15 cellular contexts compared by ENCODE assay signal in the genomic region with DNA sequence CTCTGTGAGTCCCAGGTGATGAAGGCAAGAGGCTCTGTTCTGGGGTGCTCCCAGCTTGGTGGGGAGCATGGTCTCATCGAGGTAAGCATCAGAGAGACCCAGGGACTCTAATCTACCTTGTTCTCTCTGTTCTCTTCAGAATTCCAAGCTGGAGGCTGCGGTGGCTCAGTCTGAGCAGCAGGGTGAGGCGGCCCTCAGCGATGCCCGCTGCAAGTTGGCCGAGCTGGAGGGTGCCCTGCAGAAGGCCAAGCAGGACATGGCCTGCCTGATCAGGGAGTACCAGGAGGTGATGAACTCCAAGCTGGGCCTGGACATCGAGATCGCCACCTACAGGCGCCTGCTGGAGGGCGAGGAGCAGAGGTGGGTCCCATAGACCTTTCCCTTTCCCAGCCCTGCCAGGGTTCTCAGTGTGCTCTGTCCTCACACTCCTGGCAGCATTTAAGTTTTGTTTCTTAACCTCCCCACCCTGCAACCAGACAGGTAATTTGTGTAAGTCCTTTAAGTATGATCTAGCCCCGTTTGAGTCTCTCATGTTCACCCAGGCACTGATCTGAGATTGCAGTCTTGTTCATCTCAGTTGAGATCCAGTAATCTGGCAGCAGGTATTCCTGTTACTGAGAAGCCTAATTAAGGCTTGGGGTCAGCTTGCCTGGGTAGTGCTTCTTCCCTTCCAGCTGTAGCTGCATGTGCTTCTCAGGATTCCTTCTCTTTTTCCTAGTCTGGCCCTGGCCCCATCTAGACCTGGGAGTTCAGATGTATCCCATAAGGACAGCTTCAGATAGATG. TPM values are rescaled to one million over a fixed set of nuclear protein-coding genes. Genes with fewer than 3 reads are reported as not detected.
DNase-seq lines count a peak whose midpoint lies in the region; ATAC-seq and TF ChIP-seq lines count a peak whose summit lies in the region.
"Had no signal": no experiment of that assay in that cellular context is flagged by ENCODE, and none has a peak within 500 bp of the region (broad histone marks: within the 10 kb centered on the region; RNA-seq: fewer than 3 reads in every experiment).

No MANE protein-coding gene starts in this region.

- no peaks in the 10 kb centered on the region for H3K9me3 ChIP-seq in HCT116 (ENCODE audit: control insufficient read depth in 1 of 2, insufficient read depth in 1 of 2, low read depth in 1 of 2, low read length in 2 of 2)
- H3K9me3 ChIP-seq in right lobe of liver: no peaks in the 10 kb centered on the region

- CTCF ChIA-PET in BJ (lab: Yijun Ruan, JAX): interaction anchor here (0.6 to 5.3 kb wide), 12 partner anchors 8 to 120 kb away, joined by 3 to 32 read pairs (median 4); no protein-coding TSS in a partner anchor
- CTCF ChIA-PET in HCT116 (lab: Charles Lee): interaction anchor here (1.0 to 2.3 kb wide), 12 partner anchors 13 to 230 kb away, joined by 3 to 16 read pairs (median 6); no protein-coding TSS in a partner anchor
- CTCF ChIA-PET in activated CD8-positive, alpha-beta memory T cell treated with anti-CD3 and anti-CD28 coated beads, Interleukin-2, amount 10 ng/mL, durations not matched to agents 7 days and 5 days (lab: Charles Lee): interaction anchor here (0.8 to 6.5 kb wide), 12 partner anchors 9 to 574 kb away, joined by 3 to 48 read pairs (median 5); a partner anchor contains a TSS

- RAD21 ChIA-PET in HCT116 (lab: Charles Lee; ENCODE audit: low non-redundant PET in 1 of 2, low total read pairs in 2 of 2, uncharacterized antibody in 2 of 2, unreplicated experiment in 2 of 2): interaction anchor here (1.2 to 2.4 kb wide), 2 partner anchors 158 to 163 kb away, joined by 3 to 5 read pairs; no protein-coding TSS in a partner anchor

- in situ Hi-C loops in astrocyte of the cerebellum (cut with HindIII; ENCODE audit: low sequenced_read_pairs): no loop called here

- 30% methylated on average over 2 of the region's 11 CpGs for WGBS in right lobe of liver (ENCODE audit: insufficient coverage, low coverage, low lambda C conversion rate, missing lambda C conversion rate)

- H3K36me3 ChIP-seq in BJ (ENCODE audit: control insufficient read depth, insufficient read depth, low read length): no peaks in the 10 kb centered on the region
- no peaks in the 10 kb centered on the region for H3K36me3 ChIP-seq in HCT116 (ENCODE audit: control insufficient read depth in 1 of 2, insufficient read depth in 2 of 2, low read length in 2 of 2)
- H3K36me3 ChIP-seq in right lobe of liver: no peaks in the 10 kb centered on the region

- no peak overlapping the region for H3K27ac ChIP-seq in HCT116 (ENCODE audit: low read depth, low read length)
- H3K27ac ChIP-seq in right lobe of liver: no peak overlapping the region
- H3K27ac ChIP-seq: SK-N-MC had no signal

- peaks cover 10 to 36% of the 10 kb centered on the region in 2 experiments for H3K4me1 ChIP-seq in HCT116 (ENCODE audit: control insufficient read depth in 1 of 2, insufficient read depth in 2 of 2, low read length in 2 of 2)
- peaks cover 0 to 3% (median 0%) of the 10 kb centered on the region in 4 donors for H3K4me1 ChIP-seq in right lobe of liver

- BruUV-seq in HCT116 (replicated peaks; lab: Mats Ljungman, UMichigan): no TSS peak

- TF ChIP-seq POLR2A in HCT116 (IDR thresholded peaks at IDR 0.05; ENCODE audit: borderline replicate concordance, extremely low read depth, insufficient read depth, insufficient read length) (no peak), right lobe of liver (IDR thresholded peaks at IDR 0.05) (no peak)

- H3K4me1 Mint-ChIP-seq in activated CD8-positive, alpha-beta memory T cell treated with anti-CD3 and anti-CD28 coated beads, Interleukin-2, amount 10 ng/mL, durations not matched to agents 7 days and 5 days: peaks cover 23% of the 10 kb centered on the region

- H3K9me2 ChIP-seq in HCT116 (ENCODE audit: insufficient read depth): no peaks in the 10 kb centered on the region

- no peak overlapping the region for H3K27ac Mint-ChIP-seq in activated CD8-positive, alpha-beta memory T cell treated with anti-CD3 and anti-CD28 coated beads, Interleukin-2, amount 10 ng/mL, durations not matched to agents 7 days and 5 days

- H3K27me3 Mint-ChIP-seq in activated CD8-positive, alpha-beta memory T cell treated with anti-CD3 and anti-CD28 coated beads, Interleukin-2, amount 10 ng/mL, durations not matched to agents 7 days and 5 days: peaks cover 58% of the 10 kb centered on the region

- intact Hi-C loops in HCT116 (cut with micrococcal nuclease): no loop called here
- intact Hi-C loops in right lobe of liver (cut with DNase I): no loop called here

- H4K20me1 ChIP-seq in HCT116 (ENCODE audit: insufficient read depth): no peaks in the 10 kb centered on the region

- H3K27me3 ChIP-seq in BJ (ENCODE audit: control insufficient read depth, insufficient read depth, low read length) (no peaks in the 10 kb centered on the region; the same call in 1 of the 2 replicates), HCT116 (ENCODE audit: insufficient read depth, low read length) (no peaks in the 10 kb centered on the region), right lobe of liver (peaks cover 0 to 6% of the 10 kb centered on the region in 2 donors)

- no peaks in the 10 kb centered on the region for H3K9me3 Mint-ChIP-seq in activated CD8-positive, alpha-beta memory T cell treated with anti-CD3 and anti-CD28 coated beads, Interleukin-2, amount 10 ng/mL, durations not matched to agents 7 days and 5 days (ENCODE audit: low read depth)
- H3K9me3 Mint-ChIP-seq: effector memory CD8-positive, alpha-beta T cell; naive thymus-derived CD8-positive, alpha-beta T cell had no signal

- ATAC-seq in HCT116 (peak; percentile 52), right lobe of liver (peak in 1 of 4 donors; percentile 20)
- ATAC-seq in activated CD8-positive, alpha-beta memory T cell treated with anti-CD3 and anti-CD28 coated beads, Interleukin-2, amount 10 ng/mL, durations not matched to agents 7 days and 5 days: no peak
- ATAC-seq: effector memory CD8-positive, alpha-beta T cell; naive thymus-derived CD8-positive, alpha-beta T cell had no signal

- POLR2A ChIA-PET in BJ (lab: Charles Lee): no interaction called here
- POLR2A ChIA-PET in HCT116 (lab: Charles Lee): interaction anchor here (0.7 to 2.4 kb wide), 3 partner anchors 19 to 645 kb away, joined by 3 to 16 read pairs (median 3); no protein-coding TSS in a partner anchor

- no peak overlapping the region for H2AFZ ChIP-seq in HCT116 (ENCODE audit: low read depth, low read length, poor library complexity, severe bottlenecking)

- DNase-seq in BJ (ENCODE audit: low read depth): no peak
- DNase-seq in HCT116 (ENCODE audit: low read depth, low spot score): no peak
- DNase-seq in astrocyte of the cerebellum (ENCODE audit: low read depth): no peak
- DNase-seq in right lobe of liver: peak in 1 of 3 donors; percentile 42
- no peak for DNase-seq in HuH-7.5 (ENCODE audit: low spot score)
- no peak for DNase-seq in T-helper 9 cell
- no peak for DNase-seq in NCI-H1092 (lab: John Stamatoyannopoulos, UW)
- DNase-seq in activated CD8-positive, alpha-beta memory T cell treated with anti-CD3 and anti-CD28 coated beads, Interleukin-2, amount 10 ng/mL, durations not matched to agents 7 days and 5 days: no peak
- DNase-seq: DMS153; effector memory CD8-positive, alpha-beta T cell; NCI-H446; stimulated activated CD4-positive, alpha-beta T cell treated with anti-CD3 and anti-CD28 coated beads, Interleukin-4, amount 100 ng/mL, for 4 hours had no signal

- H3K36me3 Mint-ChIP-seq in activated CD8-positive, alpha-beta memory T cell treated with anti-CD3 and anti-CD28 coated beads, Interleukin-2, amount 10 ng/mL, durations not matched to agents 7 days and 5 days: no peaks in the 10 kb centered on the region
- H3K36me3 Mint-ChIP-seq: naive thymus-derived CD8-positive, alpha-beta T cell had no signal

- TF ChIP-seq RAD21 in HCT116 (IDR thresholded peaks at IDR 0.05; ENCODE audit: low read depth): no peak; the same call in 1 of the 2 replicates

- H3K4me2 ChIP-seq in HCT116 (ENCODE audit: low read length): no peak overlapping the region

- peak; percentile 38 for TF ChIP-seq CTCF in BJ (IDR thresholded peaks at IDR 0.05; ENCODE audit: insufficient read depth, low read depth, low read length)
- TF ChIP-seq CTCF in HCT116 (IDR thresholded peaks at IDR 0.05 in 2 of 3, conservative IDR thresholded peaks at IDR 0.05 in 1 of 3; ENCODE audit: borderline replicate concordance in 1 of 3, insufficient read depth in 1 of 3, low read depth in 2 of 3, low read length in 2 of 3): peak in 2 of 3 experiments; percentile 53 to 55; a peak in 4 of 6 replicates
- peak; percentile 38 for TF ChIP-seq CTCF in astrocyte of the cerebellum (IDR thresholded peaks at IDR 0.05; ENCODE audit: low read depth, low read length, missing control alignments)
- peak in 3 of 4 donors; percentile 18 to 32 (median 21) for TF ChIP-seq CTCF in right lobe of liver (IDR thresholded peaks at IDR 0.05)

- no peak overlapping the region for H3K4me3 Mint-ChIP-seq in activated CD8-positive, alpha-beta memory T cell treated with anti-CD3 and anti-CD28 coated beads, Interleukin-2, amount 10 ng/mL, durations not matched to agents 7 days and 5 days

- no peaks in the 10 kb centered on the region for H3K79me2 ChIP-seq in HCT116 (ENCODE audit: insufficient read depth, low read length)

- H3K9ac ChIP-seq in HCT116 (ENCODE audit: low read length): no peak overlapping the region

- no peak overlapping the region for H3K4me3 ChIP-seq in BJ (ENCODE audit: low read depth, low read length)
- H3K4me3 ChIP-seq in HCT116 (replicated peaks in 1 of 2; ENCODE audit: low read depth in 1 of 2, low read length in 2 of 2): no peak overlapping the region
- no peak overlapping the region for H3K4me3 ChIP-seq in astrocyte of the cerebellum (ENCODE audit: low read depth, low read length)
- H3K4me3 ChIP-seq in right lobe of liver: no peak overlapping the region
- H3K4me3 ChIP-seq: SK-N-MC had no signal

RNA-seq across cellular contexts. Expression of a gene that starts 14.8 kb away (rescaled TPM):
- polyA plus RNA-seq in BJ (2011; rRNA removed): 15.7 and 24.7 TPM in 2 replicates
- polyA minus RNA-seq in BJ (2011; rRNA and poly(A)+ RNA removed): 6.8 TPM in 2 replicates
- 0.84 TPM for total RNA-seq in HCT116 (2021; ENCODE audit: unreplicated experiment)
- 1.1 and 2.3 TPM in 2 replicates for polyA plus RNA-seq in HCT116 (2012)
- total RNA-seq in right lobe of liver: under 1 TPM in 1 of 6 experiments, not detected in 5; 0.13 TPM
- total RNA-seq in activated CD8-positive, alpha-beta memory T cell treated with anti-CD3 and anti-CD28 coated beads, Interleukin-2, amount 10 ng/mL, durations not matched to agents 7 days and 5 days: under 1 TPM in 1 of 2 experiments, not detected in 1; 0.30 TPM
- total RNA-seq: naive thymus-derived CD8-positive, alpha-beta T cell; subcutaneous adipose tissue had no signal
- polyA plus RNA-seq: naive thymus-derived CD8-positive, alpha-beta T cell had no signal

RNA-seq across cellular contexts. Expression of a gene that starts 15.1 kb away (rescaled TPM):
- polyA plus RNA-seq in BJ (2011; rRNA removed): 0.07 and 0.10 TPM in 2 replicates
- not detected in 2 replicates for polyA minus RNA-seq in BJ (2011; rRNA and poly(A)+ RNA removed)
- total RNA-seq in HCT116 (2021; ENCODE audit: unreplicated experiment) (not detected), right lobe of liver (not detected)
- polyA plus RNA-seq in HCT116 (2012): 0.29 and 0.30 TPM in 2 replicates
- not detected for total RNA-seq in activated CD8-positive, alpha-beta memory T cell treated with anti-CD3 and anti-CD28 coated beads, Interleukin-2, amount 10 ng/mL, durations not matched to agents 7 days and 5 days
- total RNA-seq: naive thymus-derived CD8-positive, alpha-beta T cell; subcutaneous adipose tissue had no signal
- polyA plus RNA-seq: naive thymus-derived CD8-positive, alpha-beta T cell had no signal

RNA-seq across cellular contexts. Expression of a gene that starts 31.7 kb away (rescaled TPM):
- 1.5 and 2.5 TPM in 2 replicates for polyA plus RNA-seq in BJ (2011; rRNA removed)
- 0.41 and 1.1 TPM in 2 replicates for polyA minus RNA-seq in BJ (2011; rRNA and poly(A)+ RNA removed)
- total RNA-seq in HCT116 (2021; ENCODE audit: unreplicated experiment) (1.5 TPM), right lobe of liver (not detected)
- polyA plus RNA-seq in HCT116 (2012): 0.62 and 1.4 TPM in 2 replicates
- 1 to 10 TPM in 1 of 2 experiments, under 1 TPM in 1; 0.18 to 1.2 TPM for total RNA-seq in activated CD8-positive, alpha-beta memory T cell treated with anti-CD3 and anti-CD28 coated beads, Interleukin-2, amount 10 ng/mL, durations not matched to agents 7 days and 5 days
- total RNA-seq: naive thymus-derived CD8-positive, alpha-beta T cell had no signal
- polyA plus RNA-seq: naive thymus-derived CD8-positive, alpha-beta T cell had no signal
